In the genomic region with DNA sequence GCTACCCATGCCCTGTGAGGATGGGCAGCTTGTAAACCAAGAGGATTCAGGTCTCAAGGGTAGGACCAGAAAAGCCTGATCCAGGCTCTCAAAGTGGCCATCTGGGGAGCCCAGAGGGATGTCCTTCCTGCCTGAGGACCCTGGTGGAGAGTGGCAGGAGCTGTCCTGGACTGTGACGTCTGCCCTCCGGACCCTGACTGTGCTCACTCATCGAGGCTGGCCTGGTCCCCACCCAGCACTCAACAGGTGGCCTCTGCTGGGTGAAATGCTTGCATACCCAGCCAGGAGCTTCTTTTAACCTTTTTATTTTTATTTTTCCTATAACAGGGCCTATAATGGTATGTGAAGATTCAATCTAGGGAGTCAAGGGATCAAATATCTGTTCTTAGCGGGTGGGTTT, we compare ENCODE assay signal across 25 cellular contexts. TPM values are rescaled to one million over a fixed set of nuclear protein-coding genes. Genes with fewer than 3 reads are reported as not detected.
"Had no signal": no experiment of that assay in that cellular context is flagged by ENCODE, and none has a peak within 500 bp of the region (broad histone marks: within the 10 kb centered on the region; RNA-seq: fewer than 3 reads in every experiment).

No MANE protein-coding gene starts in this region.

- ATAC-seq: activated naive CD8-positive, alpha-beta T cell treated with anti-CD3 and anti-CD28 coated beads, Interleukin-2, amount 50 U/mL, for 24 hours; left lobe of liver; lower lobe of right lung; naive thymus-derived CD4-positive, alpha-beta T cell had no signal

- DNase-seq: activated CD4-positive, alpha-beta T cell treated with anti-CD3 and anti-CD28 coated beads for 1 hour; activated CD4-positive, alpha-beta T cell treated with anti-CD3 and anti-CD28 coated beads, Interleukin-2, amount 50 U/mL, for 4 hours; activated effector memory CD4-positive, alpha-beta T cell treated with Interleukin-2 at 50 U/mL for 16 hours; activated naive CD4-positive, alpha-beta T cell treated with anti-CD3 and anti-CD28 coated beads for 36 hours; activated naive CD8-positive, alpha-beta T cell treated with anti-CD3 and anti-CD28 coated beads, Interleukin-2, amount 50 U/mL, for 24 hours; activated T-cell treated with anti-CD3 and anti-CD28 coated beads, Interleukin-2, amount 50 U/mL, for 48 hours; aorta; effector CD4-positive, alpha-beta T cell; erythroblast; foreskin fibroblast; lower lobe of right lung; naive thymus-derived CD4-positive, alpha-beta T cell; ovary; stimulated activated CD4-positive, alpha-beta T cell treated with anti-CD3 and anti-CD28 coated beads, Interleukin-4, amount 100 ng/mL, for 4 hours; substantia nigra; thyroid gland; WERI-Rb-1 had no signal

- H3K36me3 ChIP-seq: lower lobe of right lung, neural progenitor cell, ovary, prostate gland, thyroid gland, WERI-Rb-1 had no signal

- H3K27me3 ChIP-seq: neural progenitor cell, ovary, thyroid gland had no signal

- H3K9ac ChIP-seq: neural progenitor cell had no signal

- H3K4me1 Mint-ChIP-seq: brain had no signal

- H3K36me3 Mint-ChIP-seq: brain, neural progenitor cell had no signal

- H3K27ac Mint-ChIP-seq: activated naive CD4-positive, alpha-beta T cell treated with anti-CD3 and anti-CD28 coated beads for 36 hours; activated naive CD8-positive, alpha-beta T cell treated with anti-CD3 and anti-CD28 coated beads, Interleukin-2, amount 50 U/mL, for 24 hours; brain; neural progenitor cell; stimulated activated naive CD8-positive, alpha-beta T cell treated with anti-CD3 and anti-CD28 coated beads, Interleukin-15, Interleukin-2, amounts not matched to agents 100 ng/mL and 50 ng/mL, for 24 hours had no signal

- H3K4me3 Mint-ChIP-seq: activated naive CD4-positive, alpha-beta T cell treated with anti-CD3 and anti-CD28 coated beads for 36 hours; activated naive CD8-positive, alpha-beta T cell treated with anti-CD3 and anti-CD28 coated beads, Interleukin-2, amount 50 U/mL, for 24 hours; brain; dendritic cell treated with granulocyte-macrophage colony-stimulating factor and Interleukin-4, amounts not matched to agents 40 ng/mL and 50 ng/mL, for 4 days; neural progenitor cell; stimulated activated naive CD8-positive, alpha-beta T cell treated with anti-CD3 and anti-CD28 coated beads, Interleukin-15, Interleukin-2, amounts not matched to agents 100 ng/mL and 50 ng/mL, for 24 hours had no signal

- H3K4me1 ChIP-seq: lower lobe of right lung, prostate gland, thyroid gland had no signal

- H3K27ac ChIP-seq: lower lobe of right lung, neural progenitor cell, ovary, prostate gland, thyroid gland, WERI-Rb-1 had no signal

- FAIRE-seq: TTC549 had no signal

- H3K9me3 ChIP-seq: lower lobe of right lung, ovary, prostate gland, thyroid gland had no signal

- H3K9me3 Mint-ChIP-seq: activated naive CD4-positive, alpha-beta T cell treated with anti-CD3 and anti-CD28 coated beads for 36 hours; activated naive CD8-positive, alpha-beta T cell treated with anti-CD3 and anti-CD28 coated beads, Interleukin-2, amount 50 U/mL, for 24 hours; dendritic cell treated with granulocyte-macrophage colony-stimulating factor and Interleukin-4, amounts not matched to agents 40 ng/mL and 50 ng/mL, for 4 days; stimulated activated naive CD8-positive, alpha-beta T cell treated with anti-CD3 and anti-CD28 coated beads, Interleukin-15, Interleukin-2, amounts not matched to agents 100 ng/mL and 50 ng/mL, for 24 hours had no signal

- H2AFZ ChIP-seq: neural progenitor cell had no signal

- H3K4me3 ChIP-seq: lower lobe of right lung, neural progenitor cell, ovary, prostate gland, thyroid gland had no signal

- H3K27me3 Mint-ChIP-seq: activated naive CD8-positive, alpha-beta T cell treated with anti-CD3 and anti-CD28 coated beads, Interleukin-2, amount 50 U/mL, for 24 hours; stimulated activated naive CD8-positive, alpha-beta T cell treated with anti-CD3 and anti-CD28 coated beads, Interleukin-15, Interleukin-2, amounts not matched to agents 100 ng/mL and 50 ng/mL, for 24 hours had no signal

RNA-seq across cellular contexts. Expression of a gene that starts 24.5 kb away (rescaled TPM):
- total RNA-seq: activated naive CD4-positive, alpha-beta T cell treated with anti-CD3 and anti-CD28 coated beads for 36 hours; left lobe of liver; lower lobe of right lung; mesenteric fat pad; prostate gland; thyroid gland had no signal
- polyA plus RNA-seq: aorta; naive thymus-derived CD4-positive, alpha-beta T cell had no signal
